Comparison of ENCODE assay signal across 11 cellular contexts in the genomic region with DNA sequence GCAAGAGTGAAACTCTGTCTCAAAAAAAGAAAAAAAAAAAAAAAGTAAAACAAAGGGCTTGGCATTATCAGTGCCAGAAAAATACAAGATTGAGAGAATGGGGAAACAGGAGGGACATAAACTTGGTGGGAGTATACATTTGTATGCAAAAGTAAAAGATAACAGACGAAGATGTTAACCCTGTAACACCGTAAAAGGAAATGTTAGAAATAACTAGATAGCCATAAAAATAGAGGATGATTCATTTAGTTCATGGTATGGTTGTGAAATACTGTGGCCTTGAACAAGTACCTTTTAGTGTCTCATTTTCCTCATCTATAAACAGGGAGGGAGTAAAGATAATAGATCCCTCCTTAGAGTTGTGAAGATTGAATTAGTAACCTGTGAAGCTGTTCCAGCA. TPM values are rescaled to one million over a fixed set of nuclear protein-coding genes. Genes with fewer than 3 reads are reported as not detected.
DNase-seq lines count a peak whose midpoint lies in the region; ATAC-seq and TF ChIP-seq lines count a peak whose summit lies in the region.
"Had no signal": no experiment of that assay in that cellular context is flagged by ENCODE, and none has a peak within 500 bp of the region (broad histone marks: within the 10 kb centered on the region; RNA-seq: fewer than 3 reads in every experiment).

No MANE protein-coding gene starts in this region.

- no peaks in the 10 kb centered on the region for H3K9me3 ChIP-seq in breast epithelium
- no peaks in the 10 kb centered on the region for H3K9me3 ChIP-seq in PC-3 (ENCODE audit: low read length)
- no peaks in the 10 kb centered on the region for H3K9me3 ChIP-seq in esophagus squamous epithelium
- H3K9me3 ChIP-seq in uterus: no peaks in the 10 kb centered on the region

- H3K4me3 ChIP-seq in breast epithelium (no peak overlapping the region), PC-3 (ENCODE audit: low read length) (no peak overlapping the region), esophagus squamous epithelium (no peak overlapping the region), uterus (no peak overlapping the region)

- TF ChIP-seq POLR2A in breast epithelium (IDR thresholded peaks at IDR 0.05) (no peak), esophagus squamous epithelium (IDR thresholded peaks at IDR 0.05) (no peak), uterus (IDR thresholded peaks at IDR 0.05) (no peak)

- BruUV-seq in MCF 10A (replicated peaks; lab: Mats Ljungman, UMichigan) (no TSS peak), PC-3 (replicated peaks; lab: Mats Ljungman, UMichigan) (no TSS peak)

- no peak overlapping the region for H3K4me2 ChIP-seq in PC-3 (ENCODE audit: low read length)

- H3K9me2 ChIP-seq in PC-3 (replicated peaks; ENCODE audit: low read length): no peaks in the 10 kb centered on the region

- no peaks in the 10 kb centered on the region for H3K27me3 ChIP-seq in breast epithelium
- no peaks in the 10 kb centered on the region for H3K27me3 ChIP-seq in PC-3 (ENCODE audit: low read length)
- no peaks in the 10 kb centered on the region for H3K27me3 ChIP-seq in esophagus squamous epithelium
- no peaks in the 10 kb centered on the region for H3K27me3 ChIP-seq in uterus

- POLR2A ChIA-PET in MCF 10A (lab: Yijun Ruan, JAX) (interaction anchor here (0.7 to 2.3 kb wide), 5 partner anchors 10 to 186 kb away, joined by 3 to 10 read pairs (median 5); a partner anchor contains a TSS), PC-3 (lab: Charles Lee; ENCODE audit: unreplicated experiment) (no interaction called here)

- peak overlapping the region in 1 of 2 donors; percentile 25 for H3K27ac ChIP-seq in breast epithelium
- H3K27ac ChIP-seq in PC-3 (ENCODE audit: low read length): peak overlapping the region; percentile 14; the same call in 1 of the 2 replicates
- H3K27ac ChIP-seq in esophagus squamous epithelium: peak overlapping the region; percentile 64 to 78 (median 73)
- peak overlapping the region; percentile 51 to 74 for H3K27ac ChIP-seq in uterus

- peak; percentile 71 for DNase-seq in MCF 10A (ENCODE audit: unreplicated experiment)
- DNase-seq in breast epithelium (ENCODE audit: low spot score in 2 of 2): no peak
- peak; percentile 61 for DNase-seq in PC-3
- DNase-seq in esophagus squamous epithelium (lab: John Stamatoyannopoulos, UW): no peak
- DNase-seq in uterus: no peak
- no peak for DNase-seq in NCI-H187 treated with DMSO at 0.1 percent for 48 hours (lab: John Stamatoyannopoulos, UW)
- DNase-seq in globus pallidus (ENCODE audit: low spot score): no peak
- no peak for DNase-seq in GM19238 (ENCODE audit: insufficient read length, low spot score)
- DNase-seq: DMS53 had no signal

- no peak overlapping the region for H3K9ac ChIP-seq in PC-3 (ENCODE audit: low read length)

- no peak overlapping the region for H2AFZ ChIP-seq in PC-3 (ENCODE audit: low read length)

- H4K20me1 ChIP-seq in PC-3 (ENCODE audit: low read length): peaks cover 50% of the 10 kb centered on the region

- peaks cover 23% of the 10 kb centered on the region for H3K4me1 Mint-ChIP-seq in MCF 10A (ENCODE audit: insufficient read depth, unreplicated experiment)

- peak; percentile 35 for ATAC-seq in PC-3

- H3K4me1 ChIP-seq in breast epithelium (peaks cover 0 to 7% of the 10 kb centered on the region in 2 donors), PC-3 (ENCODE audit: insufficient read depth, low read length) (peaks cover 29% of the 10 kb centered on the region), esophagus squamous epithelium (peaks cover 5 to 85% (median 57%) of the 10 kb centered on the region in 3 donors), uterus (peaks cover 0 to 10% of the 10 kb centered on the region in 2 donors)

- 10 to 35% methylated on average over 2 of the region's 2 CpGs for WGBS in esophagus squamous epithelium, 2 donors

- H3K36me3 Mint-ChIP-seq in MCF 10A (ENCODE audit: insufficient read depth, unreplicated experiment): peaks cover 82% of the 10 kb centered on the region

- H3K4me3 Mint-ChIP-seq in MCF 10A (ENCODE audit: unreplicated experiment): peak overlapping the region; percentile 28
- H3K4me3 Mint-ChIP-seq: central memory CD8-positive, alpha-beta T cell had no signal

- no peaks in the 10 kb centered on the region for H3K9me3 Mint-ChIP-seq in MCF 10A (ENCODE audit: unreplicated experiment)
- H3K9me3 Mint-ChIP-seq: central memory CD8-positive, alpha-beta T cell had no signal

- CTCF ChIA-PET in MCF 10A (lab: Yijun Ruan, JAX): no interaction called here
- CTCF ChIA-PET in PC-3 (lab: Charles Lee): no interaction called here

- H3K36me3 ChIP-seq in breast epithelium: no peaks in the 10 kb centered on the region
- peaks cover 50% of the 10 kb centered on the region for H3K36me3 ChIP-seq in PC-3 (ENCODE audit: low read depth, low read length)
- H3K36me3 ChIP-seq in esophagus squamous epithelium: peaks cover 8 to 83% (median 11%) of the 10 kb centered on the region in 3 donors
- H3K36me3 ChIP-seq in uterus: no peaks in the 10 kb centered on the region

- TF ChIP-seq CTCF in MCF 10A (IDR thresholded peaks at IDR 0.05; ENCODE audit: unreplicated experiment): no peak
- TF ChIP-seq CTCF in breast epithelium (IDR thresholded peaks at IDR 0.05): no peak
- no peak for TF ChIP-seq CTCF in PC-3 (conservative IDR thresholded peaks at IDR 0.05; ENCODE audit: low read depth, low read length)
- no peak for TF ChIP-seq CTCF in esophagus squamous epithelium (IDR thresholded peaks at IDR 0.05)
- TF ChIP-seq CTCF in uterus (IDR thresholded peaks at IDR 0.05): no peak

- peaks cover 100% of the 10 kb centered on the region for H3K79me2 ChIP-seq in PC-3 (ENCODE audit: low read length)

- H3F3A ChIP-seq in PC-3 (ENCODE audit: low read length, unreplicated experiment): no peaks in the 10 kb centered on the region

- no peaks in the 10 kb centered on the region for H3K27me3 Mint-ChIP-seq in MCF 10A (ENCODE audit: insufficient read depth, unreplicated experiment)
- H3K27me3 Mint-ChIP-seq: central memory CD8-positive, alpha-beta T cell; progenitor cell of endocrine pancreas had no signal

- intact Hi-C loops in MCF 10A (cut with micrococcal nuclease): no loop called here
- intact Hi-C loops in breast epithelium (cut with DNase I; ENCODE audit: low total_unique reads): no loop called here
- intact Hi-C loops in PC-3 (cut with micrococcal nuclease): no loop called here
- intact Hi-C loops in esophagus squamous epithelium (cut with DNase I): no loop called here
- intact Hi-C loops in uterus (cut with DNase I; ENCODE audit: low total_unique reads): no loop called here

- H3K27ac Mint-ChIP-seq in MCF 10A (ENCODE audit: low read depth, unreplicated experiment): peak overlapping the region; percentile 67
- H3K27ac Mint-ChIP-seq: progenitor cell of endocrine pancreas had no signal

RNA-seq across cellular contexts. Expression of a gene that starts 33.3 kb away (rescaled TPM):
- total RNA-seq in MCF 10A (2022) (272 and 308 TPM in 2 replicates), breast epithelium (100 to 1,000 TPM in 2 of 3 donors, 10 to 100 TPM in 1; 95.1 to 109 (median 102) TPM), PC-3 (2014; rRNA removed) (174 and 211 TPM in 2 replicates), esophagus squamous epithelium (100 to 1,000 TPM; 147 to 263 (median 177) TPM), uterus (100 to 1,000 TPM in 2 of 4 donors, 10 to 100 TPM in 2; 61.5 to 173 (median 97.9) TPM)

Comparison
In these comparisons a context has a peak if more than half of its experiments do, and no peak if none do; other contexts are left out.
1. DNase-seq: peak in MCF 10A (single experiment) and PC-3 (single experiment); none in breast epithelium (0 of 2), esophagus squamous epithelium (single experiment), uterus (0 of 2), NCI-H187 treated with DMSO at 0.1 percent for 48 hours (single experiment), globus pallidus (single experiment) and GM19238 (single experiment).